ENCODE assay signal across 10 cellular contexts in genomic region chr4:143382539-143382938, GRCh38. TPM values are rescaled to one million over a fixed set of nuclear protein-coding genes. Genes with fewer than 3 reads are reported as not detected.
DNase-seq lines count a peak whose midpoint lies in the region; ATAC-seq, FAIRE-seq and TF ChIP-seq lines count a peak whose summit lies in the region.
"Had no signal": no experiment of that assay in that cellular context is flagged by ENCODE, and none has a peak within 500 bp of the region (broad histone marks: within the 10 kb centered on the region; RNA-seq: fewer than 3 reads in every experiment).

No MANE protein-coding gene starts in this region.

- peak overlapping the region; percentile 21 for H3K27ac ChIP-seq in HUES48 (ENCODE audit: low read depth, low read length)
- peak overlapping the region; percentile 62 to 91 (median 82) for H3K27ac ChIP-seq in tibial nerve
- H3K27ac ChIP-seq in mesendoderm (ENCODE audit: low read depth, low read length): no peak overlapping the region
- no peak overlapping the region for H3K27ac ChIP-seq in CD4-positive, alpha-beta T cell (ENCODE audit: low read depth, low read length)

- no peak overlapping the region for H2BK5ac ChIP-seq in mesendoderm (ENCODE audit: low read length)

- no peak overlapping the region for H3K18ac ChIP-seq in mesendoderm (ENCODE audit: low read length)

- POLR2A ChIA-PET in CD4-positive, alpha-beta T cell (lab: Charles Lee): no interaction called here

- intact Hi-C loops in CD4-positive, alpha-beta T cell (cut with DNase I, micrococcal nuclease): no loop called here

- no peaks in the 10 kb centered on the region for H3K27me3 ChIP-seq in HUES48 (ENCODE audit: control insufficient read depth, insufficient read depth, low read length)
- no peaks in the 10 kb centered on the region for H3K27me3 ChIP-seq in bronchial epithelial cell (ENCODE audit: control insufficient read depth, insufficient read depth, low read length)
- no peaks in the 10 kb centered on the region for H3K27me3 ChIP-seq in tibial nerve
- no peaks in the 10 kb centered on the region for H3K27me3 ChIP-seq in mesendoderm (ENCODE audit: insufficient read depth, low read length, poor library complexity)
- H3K27me3 ChIP-seq in CD4-positive, alpha-beta T cell (ENCODE audit: control insufficient read depth, insufficient read depth, low read length): no peaks in the 10 kb centered on the region
- H3K27me3 ChIP-seq: cardiac muscle cell had no signal

- H3K9me3 ChIP-seq in HUES48 (ENCODE audit: control insufficient read depth, insufficient read depth, low read length): no peaks in the 10 kb centered on the region
- no peaks in the 10 kb centered on the region for H3K9me3 ChIP-seq in tibial nerve
- H3K9me3 ChIP-seq in CD4-positive, alpha-beta T cell (ENCODE audit: control insufficient read depth, low read length): no peaks in the 10 kb centered on the region

- no peaks in the 10 kb centered on the region for H3K79me2 ChIP-seq in mesendoderm (ENCODE audit: control insufficient read depth, insufficient read depth, low read length)

- no peak overlapping the region for H4K5ac ChIP-seq in mesendoderm (ENCODE audit: low read length)

- H3K27me3 Mint-ChIP-seq in CD4-positive, alpha-beta T cell: peaks cover 1% of the 10 kb centered on the region

- H2AK5ac ChIP-seq in mesendoderm (ENCODE audit: low read length): no peak overlapping the region

- H3K36me3 Mint-ChIP-seq in CD4-positive, alpha-beta T cell (ENCODE audit: low read depth): no peaks in the 10 kb centered on the region

- H3K9ac ChIP-seq in HUES48 (ENCODE audit: low read depth, low read length): no peak overlapping the region
- no peak overlapping the region for H3K9ac ChIP-seq in mesendoderm (ENCODE audit: low read length)

- no peak for TF ChIP-seq POLR2A in tibial nerve (IDR thresholded peaks at IDR 0.05)

- no peak overlapping the region for H3K4ac ChIP-seq in mesendoderm (ENCODE audit: low read depth, low read length)

- no peak overlapping the region for H4K8ac ChIP-seq in mesendoderm (ENCODE audit: low read depth, low read length)

- no peaks in the 10 kb centered on the region for H3K9me3 Mint-ChIP-seq in CD4-positive, alpha-beta T cell

- H2BK15ac ChIP-seq in mesendoderm (replicated peaks; ENCODE audit: low read depth): no peak overlapping the region

- no peak overlapping the region for H3K23ac ChIP-seq in mesendoderm (ENCODE audit: low read length)

- no peak overlapping the region for H3K4me3 ChIP-seq in HUES48 (ENCODE audit: low read depth, low read length)
- H3K4me3 ChIP-seq in bronchial epithelial cell (ENCODE audit: low read depth, low read length): no peak overlapping the region
- peak overlapping the region in 1 of 4 donors; percentile 9 for H3K4me3 ChIP-seq in tibial nerve
- no peak overlapping the region for H3K4me3 ChIP-seq in mesendoderm (ENCODE audit: low read length)
- H3K4me3 ChIP-seq: cardiac muscle cell had no signal

- H3K27ac Mint-ChIP-seq in CD4-positive, alpha-beta T cell: no peak overlapping the region

- no peak for FAIRE-seq in bronchial epithelial cell (lab: Jason Lieb, UNC)

- H3K4me1 Mint-ChIP-seq in CD4-positive, alpha-beta T cell (ENCODE audit: low read depth): no peaks in the 10 kb centered on the region

- peaks cover under 1% of the 10 kb centered on the region for H3K79me1 ChIP-seq in mesendoderm (ENCODE audit: low read length)

- no peak for ATAC-seq in GM18517 (IDR thresholded peaks at IDR 0.05; ENCODE audit: unreplicated experiment)
- no peak for ATAC-seq in CD4-positive, alpha-beta T cell (ENCODE audit: poor library complexity)

- no peaks in the 10 kb centered on the region for H3K36me3 ChIP-seq in HUES48 (ENCODE audit: control insufficient read depth, insufficient read depth, low read length)
- H3K36me3 ChIP-seq in bronchial epithelial cell (ENCODE audit: control insufficient read depth, insufficient read depth, low read length): peaks cover 2% of the 10 kb centered on the region
- no peaks in the 10 kb centered on the region for H3K36me3 ChIP-seq in tibial nerve
- H3K36me3 ChIP-seq in mesendoderm (ENCODE audit: control insufficient read depth, insufficient read depth, low read length): no peaks in the 10 kb centered on the region
- H3K36me3 ChIP-seq: cardiac muscle cell had no signal

- no peak overlapping the region for H3K4me3 Mint-ChIP-seq in CD4-positive, alpha-beta T cell

- CTCF ChIA-PET in CD4-positive, alpha-beta T cell (lab: Charles Lee): no interaction called here

- DNase-seq in bronchial epithelial cell (ENCODE audit: low read depth) (peak; percentile 52), lung microvascular endothelial cell (ENCODE audit: low read depth in 2 of 2) (peak; percentile 43), tibial nerve (ENCODE audit: low spot score in 2 of 2) (no peak), mesendoderm (no peak)
- no peak for DNase-seq in CD4-positive, alpha-beta T cell
- DNase-seq: NCI-H1930, T-helper 9 cell had no signal

- H3K56ac ChIP-seq in mesendoderm (ENCODE audit: low read length): no peak overlapping the region

- TF ChIP-seq EP300 in tibial nerve (IDR thresholded peaks at IDR 0.05): peak in 1 of 2 donors; percentile 47

- TF ChIP-seq CTCF in bronchial epithelial cell (IDR thresholded peaks at IDR 0.05; ENCODE audit: insufficient read depth, low read length, severe bottlenecking): no peak
- no peak for TF ChIP-seq CTCF in tibial nerve (IDR thresholded peaks at IDR 0.05)
- no peak for TF ChIP-seq CTCF in CD4-positive, alpha-beta T cell (IDR thresholded peaks at IDR 0.05)

- 5 to 9% methylated on average over 4 of the region's 4 CpGs for WGBS in tibial nerve, 2 donors
- WGBS in mesendoderm (ENCODE audit: extremely low coverage, insufficient coverage, low lambda C conversion rate): no CpG with 5 or more reads among the region's 4 CpGs

- H3K4me2 ChIP-seq in mesendoderm (ENCODE audit: low read length): no peak overlapping the region

- H3K4me1 ChIP-seq in HUES48 (ENCODE audit: control insufficient read depth, insufficient read depth, low read length) (peaks cover 51% of the 10 kb centered on the region), tibial nerve (peaks cover 0 to 95% (median 61%) of the 10 kb centered on the region in 4 donors), mesendoderm (ENCODE audit: control insufficient read depth, low read depth, low read length) (no peaks in the 10 kb centered on the region)

- no peak overlapping the region for H2BK120ac ChIP-seq in mesendoderm (ENCODE audit: low read depth, low read length)

RNA-seq across cellular contexts. Expression of gene GAB1, which starts 45.9 kb away (rescaled TPM):
- 5.0 and 10.8 TPM in 2 replicates for total RNA-seq in bronchial epithelial cell
- 10.2 and 24.4 TPM in 2 replicates for total RNA-seq in lung microvascular endothelial cell
- 100 to 1,000 TPM in 1 of 4 donors, 10 to 100 TPM in 3; 50.7 to 123 (median 81.4) TPM for total RNA-seq in tibial nerve
- polyA plus RNA-seq in mesendoderm (2013, experiment 1 of 2): 10.6 TPM
- 11.9 TPM for polyA plus RNA-seq in mesendoderm (2013, experiment 2 of 2)
- total RNA-seq in CD4-positive, alpha-beta T cell: under 1 TPM; 0.27 to 0.64 TPM

Comparison
In these comparisons a context has a peak if more than half of its experiments do, and no peak if none do; other contexts are left out.
1. H3K27ac ChIP-seq: peak in HUES48 (single experiment) and tibial nerve (4 of 4); none in mesendoderm (single experiment) and CD4-positive, alpha-beta T cell (single experiment).
2. DNase-seq: peak in bronchial epithelial cell (single experiment) and lung microvascular endothelial cell (2 of 2); none in tibial nerve (0 of 2), mesendoderm (single experiment) and CD4-positive, alpha-beta T cell (0 of 10).